Comparison of ENCODE assay signal across 13 cellular contexts in genomic region chr20:25081065-25081729, GRCh38. TPM values are rescaled to one million over a fixed set of nuclear protein-coding genes. Genes with fewer than 3 reads are reported as not detected.
DNase-seq lines count a peak whose midpoint lies in the region; ATAC-seq, FAIRE-seq and TF ChIP-seq lines count a peak whose summit lies in the region.
"Had no signal": no experiment of that assay in that cellular context is flagged by ENCODE, and none has a peak within 500 bp of the region (broad histone marks: within the 10 kb centered on the region; RNA-seq: fewer than 3 reads in every experiment).

No MANE protein-coding gene starts in this region.

- no peak overlapping the region for H3K9ac ChIP-seq in HUES6 (ENCODE audit: low read length)
- H3K9ac ChIP-seq: KMS-11 had no signal

- in situ Hi-C loops in brain microvascular endothelial cell (cut with HindIII; ENCODE audit: low pct_ligation_motif_present, low sequenced_read_pairs): no loop called here

- no peaks in the 10 kb centered on the region for H3K36me3 ChIP-seq in HUES6 (ENCODE audit: control insufficient read depth, insufficient read depth, low read length)
- H3K36me3 ChIP-seq in brain microvascular endothelial cell (replicated peaks): no peaks in the 10 kb centered on the region
- H3K36me3 ChIP-seq in left lung: no peaks in the 10 kb centered on the region

- H3K4me2 ChIP-seq in A549: peak overlapping the region; percentile 55
- H3K4me2 ChIP-seq: KMS-11 had no signal

- H3K27me3 ChIP-seq in HUES6 (ENCODE audit: control insufficient read depth, insufficient read depth, low read length) (peaks cover 100% of the 10 kb centered on the region), brain microvascular endothelial cell (replicated peaks) (peaks cover 91% of the 10 kb centered on the region), left lung (peaks cover 99 to 100% of the 10 kb centered on the region in 2 donors)

- DNase-seq in A549 (ENCODE audit: low read depth in 1 of 2, low spot score in 1 of 2) (no peak), brain microvascular endothelial cell (no peak), left lung (no peak), nucleus accumbens (lab: John Stamatoyannopoulos, UW) (no peak), amygdala (lab: John Stamatoyannopoulos, UW) (no peak), NCI-H1436 treated with DMSO at 0.1 percent for 48 hours (lab: John Stamatoyannopoulos, UW) (no peak)
- DNase-seq: aorta had no signal

- TF ChIP-seq CTCF in A549 (IDR thresholded peaks at IDR 0.05): peak; percentile 23; the same call in 1 of the 3 replicates
- TF ChIP-seq CTCF in brain microvascular endothelial cell (IDR thresholded peaks at IDR 0.05; ENCODE audit: low read depth, low read length, missing control alignments): peak; percentile 2
- TF ChIP-seq CTCF in left lung (IDR thresholded peaks at IDR 0.05): no peak

- TF ChIP-seq EP300 in A549 (IDR thresholded peaks at IDR 0.05): no peak

- intact Hi-C loops in left lung (cut with DNase I): no loop called here

- H3K4me3 ChIP-seq in A549 (peak overlapping the region; percentile 27; the same call in 2 of the 3 replicates), HUES6 (ENCODE audit: low read depth, low read length) (peak overlapping the region; percentile 54), brain microvascular endothelial cell (ENCODE audit: low read depth, low read length) (no peak overlapping the region), left lung (no peak overlapping the region)

- H3K4me1 ChIP-seq in A549 (peaks cover 31% of the 10 kb centered on the region), HUES6 (ENCODE audit: control insufficient read depth, insufficient read depth, low read length) (peaks cover 7% of the 10 kb centered on the region), left lung (peaks cover 3 to 28% of the 10 kb centered on the region in 2 donors)

- CTCF ChIA-PET in A549 (lab: Yijun Ruan, JAX): interaction anchor here (1.1 to 2.6 kb wide), 5 partner anchors 9 to 98 kb away, joined by 3 to 12 read pairs (median 3); no protein-coding TSS in a partner anchor

- ATAC-seq in A549 (no peak), left lung (peak; percentile 56), HG03378 (IDR thresholded peaks at IDR 0.05; ENCODE audit: unreplicated experiment) (no peak)

- TF ChIP-seq RAD21 in A549 (conservative IDR thresholded peaks at IDR 0.05 in 1 of 2, IDR thresholded peaks at IDR 0.05 in 1 of 2): peak; percentile 49 to 55

- 0 out of 3 replicates have a peak, but pooled peaks cover 2% of the 10 kb centered on the region for H3K9me3 ChIP-seq in A549
- no peaks in the 10 kb centered on the region for H3K9me3 ChIP-seq in HUES6 (ENCODE audit: control insufficient read depth, insufficient read depth, low read depth, low read length)
- no peaks in the 10 kb centered on the region for H3K9me3 ChIP-seq in left lung

- POLR2A ChIA-PET in A549 (lab: Yijun Ruan, JAX): no interaction called here

- 70% methylated on average over 54 of the region's 54 CpGs for WGBS in A549 (ENCODE audit: missing lambda C conversion rate)

- TF ChIP-seq POLR2A in A549 (IDR thresholded peaks at IDR 0.05; ENCODE audit: low read length): no peak

- H3K27ac ChIP-seq in A549: peak overlapping the region in 1 of 2 experiments; percentile 29; a peak in 1 of 6 replicates
- H3K27ac ChIP-seq in HUES6 (ENCODE audit: low read depth, low read length): no peak overlapping the region
- H3K27ac ChIP-seq in brain microvascular endothelial cell: no peak overlapping the region
- no peak overlapping the region for H3K27ac ChIP-seq in left lung
- H3K27ac ChIP-seq: KMS-11 had no signal

- no peak for FAIRE-seq in A549 (lab: Jason Lieb, UNC)

TF ChIP-seq in A549, 52 proteins besides CTCF, POLR2A, EP300 and RAD21:
- TF ChIP-seq EHMT2 (IDR thresholded peaks at IDR 0.05; ENCODE audit: low read depth): 0 out of 2 replicates have a peak, but pooled peaks have one; percentile 45
- peak; percentile 35; the same call in 1 of the 3 replicates for TF ChIP-seq SMC3 (IDR thresholded peaks at IDR 0.05)
- TF ChIP-seq, protein P1, sequence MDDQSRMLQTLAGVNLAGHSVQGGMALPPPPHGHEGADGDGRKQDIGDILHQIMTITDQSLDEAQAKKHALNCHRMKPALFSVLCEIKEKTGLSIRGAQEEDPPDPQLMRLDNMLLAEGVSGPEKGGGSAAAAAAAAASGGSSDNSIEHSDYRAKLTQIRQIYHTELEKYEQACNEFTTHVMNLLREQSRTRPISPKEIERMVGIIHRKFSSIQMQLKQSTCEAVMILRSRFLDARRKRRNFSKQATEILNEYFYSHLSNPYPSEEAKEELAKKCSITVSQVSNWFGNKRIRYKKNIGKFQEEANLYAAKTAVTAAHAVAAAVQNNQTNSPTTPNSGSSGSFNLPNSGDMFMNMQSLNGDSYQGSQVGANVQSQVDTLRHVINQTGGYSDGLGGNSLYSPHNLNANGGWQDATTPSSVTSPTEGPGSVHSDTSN (IDR thresholded peaks at IDR 0.05): no peak
- TF ChIP-seq, protein P2, sequence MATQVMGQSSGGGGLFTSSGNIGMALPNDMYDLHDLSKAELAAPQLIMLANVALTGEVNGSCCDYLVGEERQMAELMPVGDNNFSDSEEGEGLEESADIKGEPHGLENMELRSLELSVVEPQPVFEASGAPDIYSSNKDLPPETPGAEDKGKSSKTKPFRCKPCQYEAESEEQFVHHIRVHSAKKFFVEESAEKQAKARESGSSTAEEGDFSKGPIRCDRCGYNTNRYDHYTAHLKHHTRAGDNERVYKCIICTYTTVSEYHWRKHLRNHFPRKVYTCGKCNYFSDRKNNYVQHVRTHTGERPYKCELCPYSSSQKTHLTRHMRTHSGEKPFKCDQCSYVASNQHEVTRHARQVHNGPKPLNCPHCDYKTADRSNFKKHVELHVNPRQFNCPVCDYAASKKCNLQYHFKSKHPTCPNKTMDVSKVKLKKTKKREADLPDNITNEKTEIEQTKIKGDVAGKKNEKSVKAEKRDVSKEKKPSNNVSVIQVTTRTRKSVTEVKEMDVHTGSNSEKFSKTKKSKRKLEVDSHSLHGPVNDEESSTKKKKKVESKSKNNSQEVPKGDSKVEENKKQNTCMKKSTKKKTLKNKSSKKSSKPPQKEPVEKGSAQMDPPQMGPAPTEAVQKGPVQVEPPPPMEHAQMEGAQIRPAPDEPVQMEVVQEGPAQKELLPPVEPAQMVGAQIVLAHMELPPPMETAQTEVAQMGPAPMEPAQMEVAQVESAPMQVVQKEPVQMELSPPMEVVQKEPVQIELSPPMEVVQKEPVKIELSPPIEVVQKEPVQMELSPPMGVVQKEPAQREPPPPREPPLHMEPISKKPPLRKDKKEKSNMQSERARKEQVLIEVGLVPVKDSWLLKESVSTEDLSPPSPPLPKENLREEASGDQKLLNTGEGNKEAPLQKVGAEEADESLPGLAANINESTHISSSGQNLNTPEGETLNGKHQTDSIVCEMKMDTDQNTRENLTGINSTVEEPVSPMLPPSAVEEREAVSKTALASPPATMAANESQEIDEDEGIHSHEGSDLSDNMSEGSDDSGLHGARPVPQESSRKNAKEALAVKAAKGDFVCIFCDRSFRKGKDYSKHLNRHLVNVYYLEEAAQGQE (IDR thresholded peaks at IDR 0.05): peak; percentile 91
- TF ChIP-seq FOSB (CRISPR knock-in tag; IDR thresholded peaks at IDR 0.05): no peak

RNA-seq across cellular contexts. Expression of gene VSX1, which starts 0.7 kb away (rescaled TPM):
- polyA plus RNA-seq in A549 (2011; rRNA removed) (2.9 and 3.6 TPM in 2 replicates), A549 (2017; fragmentation: RNase III; extraction: RNeasy Plus Mini Kit Qiagen cat#74134 plus additional on column Dnase treatment) (0.52 to 1.2 TPM (median 0.77 TPM) in 3 replicates)
- polyA plus RNA-seq in A549 (2012; cell fraction: cytosol; rRNA removed): 0.65 TPM in 2 replicates
- polyA plus RNA-seq in A549 (2012; cell fraction: nucleus; rRNA removed): 0.51 and 0.58 TPM in 2 replicates
- polyA minus RNA-seq in A549 (2011; rRNA and poly(A)+ RNA removed): 1.8 and 2.4 TPM in 2 replicates
- not detected for total RNA-seq in left lung
- total RNA-seq: aorta; CD4-positive, CD25-positive, alpha-beta regulatory T cell; lower leg skin; SK-MEL-5 had no signal
- polyA plus RNA-seq: aorta; CD4-positive, CD25-positive, alpha-beta regulatory T cell had no signal

RNA-seq across cellular contexts. Expression of gene ACSS1, which starts 23.3 kb away (rescaled TPM):
- polyA plus RNA-seq in A549 (2011; rRNA removed) (7.2 and 8.5 TPM in 2 replicates), A549 (2017; fragmentation: RNase III; extraction: RNeasy Plus Mini Kit Qiagen cat#74134 plus additional on column Dnase treatment) (7.6 to 8.1 TPM (median 7.6 TPM) in 3 replicates)
- polyA plus RNA-seq in A549 (2012; cell fraction: cytosol; rRNA removed): 9.8 and 12.0 TPM in 2 replicates
- 23.9 and 27.6 TPM in 2 replicates for polyA plus RNA-seq in A549 (2012; cell fraction: nucleus; rRNA removed)
- 14.7 TPM in 2 replicates for polyA minus RNA-seq in A549 (2011; rRNA and poly(A)+ RNA removed)
- total RNA-seq in left lung: 10 to 100 TPM; 26.6 to 40.7 TPM

Comparison
In these comparisons a context has a peak if more than half of its experiments do, and no peak if none do; other contexts are left out.
1. H3K4me3 ChIP-seq: peak in A549 (single experiment) and HUES6 (single experiment); none in brain microvascular endothelial cell (single experiment) and left lung (0 of 2).
2. CTCF ChIP-seq: peak in A549 (single experiment) and brain microvascular endothelial cell (single experiment); none in left lung (0 of 2).